In genomic region chr16:3919413-3919812, GRCh38 we compare ENCODE assay signal across 26 cellular contexts. TPM values are rescaled to one million over a fixed set of nuclear protein-coding genes. Genes with fewer than 3 reads are reported as not detected.
A peak's percentile ranks its signal among the peaks of the same experiment; 100 is the strongest.
DNase-seq lines count a peak whose midpoint lies in the region; ATAC-seq, FAIRE-seq and TF ChIP-seq lines count a peak whose summit lies in the region.
"Had no signal": no experiment of that assay in that cellular context is flagged by ENCODE, and none has a peak within 500 bp of the region (broad histone marks: within the 10 kb centered on the region; RNA-seq: fewer than 3 reads in every experiment).

No MANE protein-coding gene starts in this region.

- H3K27ac ChIP-seq in HepG2 (ENCODE audit: extremely low read length, insufficient read depth, low read length) = no peak overlapping the region
- H3K27ac ChIP-seq in right lobe of liver = no peak overlapping the region
- no peak overlapping the region for H3K27ac ChIP-seq in sigmoid colon
- H3K27ac ChIP-seq: 22Rv1; A549; BLaER1 treated with 17β-estradiol and CSF1 and Interleukin-3, amounts not matched to agents 10 nM and 100 nM; C4-2B had no signal

- no peaks in the 10 kb centered on the region for H3K4me1 Mint-ChIP-seq in chondrocyte (ENCODE audit: low read depth)
- no peaks in the 10 kb centered on the region for H3K4me1 Mint-ChIP-seq in CD14-positive monocyte
- no peaks in the 10 kb centered on the region for H3K4me1 Mint-ChIP-seq in T-helper 2 cell treated with Interferon-gamma antibody and Interleukin-4, amounts not matched to agents 5 μg/mL and 100 μg/mL, for 36 hours (ENCODE audit: low read depth)
- H3K4me1 Mint-ChIP-seq: B cell; CD4-positive, alpha-beta memory T cell; CD4-positive, CD25-positive, alpha-beta regulatory T cell; CD8-positive, alpha-beta memory T cell had no signal

- H3K27me3 ChIP-seq in HepG2 (ENCODE audit: control insufficient read depth in 1 of 2, insufficient read depth in 2 of 2, low read length in 2 of 2) (peaks cover 4 to 28% of the 10 kb centered on the region in 2 experiments; a peak in 3 of 5 replicates), right lobe of liver (no peaks in the 10 kb centered on the region), sigmoid colon (peaks cover 0 to 7% (median 0%) of the 10 kb centered on the region in 3 donors)
- H3K27me3 ChIP-seq: BLaER1 treated with 17β-estradiol and CSF1 and Interleukin-3, amounts not matched to agents 10 nM and 100 nM had no signal

- intact Hi-C loops in HepG2 (cut with micrococcal nuclease; ENCODE audit: unreplicated experiment) (no loop called here), right lobe of liver (cut with DNase I) (no loop called here), sigmoid colon (cut with DNase I) (no loop called here), CD14-positive monocyte (cut with micrococcal nuclease) (no loop called here)

- H3K27ac Mint-ChIP-seq in chondrocyte (ENCODE audit: unreplicated experiment) (no peak overlapping the region), CD14-positive monocyte (peak overlapping the region in 1 of 7 donors; percentile 5)
- no peak overlapping the region for H3K27ac Mint-ChIP-seq in T-helper 2 cell treated with Interferon-gamma antibody and Interleukin-4, amounts not matched to agents 5 μg/mL and 100 μg/mL, for 36 hours
- H3K27ac Mint-ChIP-seq: B cell; CD4-positive, CD25-positive, alpha-beta regulatory T cell; CD8-positive, alpha-beta memory T cell had no signal

- ATAC-seq in HepG2 = no peak
- no peak for ATAC-seq in right lobe of liver
- ATAC-seq: A549 had no signal

- H3K79me2 ChIP-seq in HepG2 (ENCODE audit: insufficient read depth, low read length) = no peaks in the 10 kb centered on the region

- TF ChIP-seq POLR2A in HepG2 (IDR thresholded peaks at IDR 0.05; ENCODE audit: insufficient read depth in 1 of 2, low read depth in 2 of 2, low read length in 2 of 2) (no peak), right lobe of liver (IDR thresholded peaks at IDR 0.05) (no peak), sigmoid colon (IDR thresholded peaks at IDR 0.05) (no peak)

- POLR2A ChIA-PET in HepG2 (lab: Yijun Ruan, JAX) = no interaction called here

- H3K4me3 ChIP-seq in HepG2 (replicated peaks in 1 of 3; ENCODE audit: insufficient read depth in 1 of 3, low read depth in 2 of 3, low read length in 3 of 3) (no peak overlapping the region), right lobe of liver (no peak overlapping the region), sigmoid colon (no peak overlapping the region)
- H3K4me3 ChIP-seq: A549; BLaER1 treated with 17β-estradiol and CSF1 and Interleukin-3, amounts not matched to agents 10 nM and 100 nM had no signal

- H3K9me3 Mint-ChIP-seq in chondrocyte (ENCODE audit: low read depth) (peaks cover 9% of the 10 kb centered on the region), CD14-positive monocyte (peaks cover 13 to 26% (median 22%) of the 10 kb centered on the region in 7 donors)
- peaks cover 11% of the 10 kb centered on the region for H3K9me3 Mint-ChIP-seq in T-helper 2 cell treated with Interferon-gamma antibody and Interleukin-4, amounts not matched to agents 5 μg/mL and 100 μg/mL, for 36 hours

- no peaks in the 10 kb centered on the region for H3K4me1 ChIP-seq in HepG2 (ENCODE audit: insufficient read depth, low read length)
- no peaks in the 10 kb centered on the region for H3K4me1 ChIP-seq in right lobe of liver
- H3K4me1 ChIP-seq in sigmoid colon = no peaks in the 10 kb centered on the region
- H3K4me1 ChIP-seq: A549; BLaER1 treated with 17β-estradiol and CSF1 and Interleukin-3, amounts not matched to agents 10 nM and 100 nM had no signal

- TF ChIP-seq EP300 in HepG2 (IDR thresholded peaks at IDR 0.05; ENCODE audit: low read depth in 2 of 2, low read length in 2 of 2) (no peak), HepG2 (CRISPR knock-in tag; IDR thresholded peaks at IDR 0.05; ENCODE audit: borderline replicate concordance) (no peak), sigmoid colon (IDR thresholded peaks at IDR 0.05) (no peak)

- H4K20me1 ChIP-seq in HepG2 (ENCODE audit: insufficient read depth, low read length) = no peaks in the 10 kb centered on the region
- H4K20me1 ChIP-seq: BLaER1 treated with 17β-estradiol and CSF1 and Interleukin-3, amounts not matched to agents 10 nM and 100 nM had no signal

- H3K36me3 ChIP-seq in HepG2 (replicated peaks in 1 of 2; ENCODE audit: control insufficient read depth in 1 of 2, insufficient read depth in 2 of 2, low read length in 2 of 2) (no peaks in the 10 kb centered on the region), right lobe of liver (no peaks in the 10 kb centered on the region), sigmoid colon (no peaks in the 10 kb centered on the region)

- H3K36me3 Mint-ChIP-seq in chondrocyte (ENCODE audit: low read depth) (peaks cover 7% of the 10 kb centered on the region), CD14-positive monocyte (no peaks in the 10 kb centered on the region)
- no peaks in the 10 kb centered on the region for H3K36me3 Mint-ChIP-seq in T-helper 2 cell treated with Interferon-gamma antibody and Interleukin-4, amounts not matched to agents 5 μg/mL and 100 μg/mL, for 36 hours (ENCODE audit: low read depth)
- H3K36me3 Mint-ChIP-seq: CD4-positive, CD25-positive, alpha-beta regulatory T cell had no signal

- no peak overlapping the region for H3K4me3 Mint-ChIP-seq in chondrocyte (ENCODE audit: unreplicated experiment)
- H3K4me3 Mint-ChIP-seq in CD14-positive monocyte = no peak overlapping the region
- H3K4me3 Mint-ChIP-seq in T-helper 2 cell treated with Interferon-gamma antibody and Interleukin-4, amounts not matched to agents 5 μg/mL and 100 μg/mL, for 36 hours = no peak overlapping the region
- H3K4me3 Mint-ChIP-seq: B cell; CD4-positive, alpha-beta memory T cell; CD4-positive, CD25-positive, alpha-beta regulatory T cell; CD8-positive, alpha-beta memory T cell had no signal

- in situ Hi-C loops in HepG2 (cut with HindIII; ENCODE audit: extremely low pct_ligation_motif_present, low pct_unique_long_range_greater_than_20kb) = no loop called here

- no peak for TF ChIP-seq CTCF in HepG2 (CRISPR knock-in tag; IDR thresholded peaks at IDR 0.05)
- TF ChIP-seq CTCF in right lobe of liver (IDR thresholded peaks at IDR 0.05) = no peak
- no peak for TF ChIP-seq CTCF in chondrocyte (IDR thresholded peaks at IDR 0.05)
- no peak for TF ChIP-seq CTCF in sigmoid colon (IDR thresholded peaks at IDR 0.05)
- TF ChIP-seq CTCF in CD14-positive monocyte (IDR thresholded peaks at IDR 0.05) = no peak

- WGBS in HepG2 (ENCODE audit: low lambda C conversion rate) = 63% methylated on average over 6 of the region's 6 CpGs
- 83% methylated on average over 6 of the region's 6 CpGs for whole genome bisulfite sequencing in right lobe of liver (ENCODE audit: insufficient coverage, low coverage, low lambda C conversion rate, missing lambda C conversion rate)
- 79 to 86% methylated on average over 6 of the region's 6 CpGs for WGBS in sigmoid colon, 2 donors

- BruUV-seq in HepG2 (replicated peaks; lab: Mats Ljungman, UMichigan) = no TSS peak

- peaks cover 11% of the 10 kb centered on the region; the same call in 1 of the 2 replicates for H3K9me3 ChIP-seq in HepG2 (ENCODE audit: low read length)
- no peaks in the 10 kb centered on the region for H3K9me3 ChIP-seq in right lobe of liver
- H3K9me3 ChIP-seq in sigmoid colon = peaks cover 0 to 10% (median 3%) of the 10 kb centered on the region in 4 donors

- DNase-seq in HepG2 (ENCODE audit: low spot score) = no peak
- no peak for DNase-seq in right lobe of liver
- DNase-seq in chondrocyte (ENCODE audit: low spot score) = peak; percentile 18
- DNase-seq in sigmoid colon = peak; percentile 21
- no peak for DNase-seq in CD14-positive monocyte (ENCODE audit: low spot score)
- DNase-seq in GM03348 (ENCODE audit: low spot score) = no peak
- DNase-seq in T-helper 2 cell treated with Interferon-gamma antibody and Interleukin-4, amounts not matched to agents 5 μg/mL and 100 μg/mL, for 36 hours (ENCODE audit: low spot score) = no peak
- DNase-seq: AML-193; CD4-positive, alpha-beta memory T cell; CD4-positive, CD25-positive, alpha-beta regulatory T cell; CD8-positive, alpha-beta memory T cell; COR-L47; DMS 273 treated with DMSO at 0.1 percent for 48 hours; DMS153; DMS53; DMS79; DND-41; EL; GDM1 had no signal

- H3K4me2 ChIP-seq in HepG2 (ENCODE audit: low read depth, low read length) = no peak overlapping the region
- H3K4me2 ChIP-seq: A549; BLaER1 treated with 17β-estradiol and CSF1 and Interleukin-3, amounts not matched to agents 10 nM and 100 nM had no signal

- TF ChIP-seq RAD21 in HepG2 (CRISPR knock-in tag; IDR thresholded peaks at IDR 0.05) = no peak

- H3K27me3 Mint-ChIP-seq in chondrocyte (ENCODE audit: low read depth) (peaks cover 3% of the 10 kb centered on the region), CD14-positive monocyte (ENCODE audit: low read depth in 3 of 3) (peaks cover 7 to 20% (median 11%) of the 10 kb centered on the region in 3 donors)
- no peaks in the 10 kb centered on the region for H3K27me3 Mint-ChIP-seq in T-helper 2 cell treated with Interferon-gamma antibody and Interleukin-4, amounts not matched to agents 5 μg/mL and 100 μg/mL, for 36 hours (ENCODE audit: low read depth)

- no peak for FAIRE-seq in HepG2 (lab: Jason Lieb, UNC)
- FAIRE-seq: A549, GM12891, GM19239 had no signal

- H3K9ac ChIP-seq in HepG2 (ENCODE audit: insufficient read depth, low read depth, low read length) = no peak overlapping the region
- H3K9ac ChIP-seq: BLaER1 treated with 17β-estradiol and CSF1 and Interleukin-3, amounts not matched to agents 10 nM and 100 nM had no signal

- CTCF ChIA-PET in HepG2 (lab: Yijun Ruan, JAX; ENCODE audit: low intra/inter-chr PET ratio, low total read pairs) = no interaction called here

- H2AFZ ChIP-seq in HepG2 (ENCODE audit: low read length) = no peak overlapping the region

RNA-seq across cellular contexts. Expression of gene CREBBP, which starts 38.9 kb away (rescaled TPM):
- total RNA-seq in HepG2 (2016; rRNA removed; fragmentation: Illumina TruSeq; extraction: Trizol) (9.6 and 10.4 TPM in 2 replicates), right lobe of liver (10 to 100 TPM; 18.1 to 39.8 (median 29.2) TPM), chondrocyte (59.2 to 64.0 TPM (median 60.7 TPM) in 3 replicates), sigmoid colon (10 to 100 TPM; 39.5 to 85.3 (median 46.4) TPM)
- total RNA-seq in HepG2 (2016; cell fraction: cytosol; rRNA removed; fragmentation: Illumina TruSeq; extraction: Trizol; ENCODE audit: low read depth) = 21.4 and 21.7 TPM in 2 replicates
- total RNA-seq in HepG2 (2016; cell fraction: insoluble cytoplasmic fraction; rRNA removed; fragmentation: Illumina TruSeq; extraction: Trizol) = 8.9 and 11.4 TPM in 2 replicates
- total RNA-seq in HepG2 (2016; cell fraction: membrane; rRNA removed; fragmentation: Illumina TruSeq; extraction: Trizol) = 11.2 TPM in 2 replicates
- 22.2 and 24.6 TPM in 2 replicates for total RNA-seq in HepG2 (2016; cell fraction: nucleus; rRNA removed; fragmentation: Illumina TruSeq; extraction: Trizol)
- polyA plus RNA-seq in HepG2 (2011; rRNA removed) (5.3 and 5.6 TPM in 2 replicates), sigmoid colon (10 to 100 TPM in 1 of 3 donors, 1 to 10 TPM in 2; 5.4 to 29.2 (median 7.4) TPM), CD14-positive monocyte (1 to 10 TPM; 2.1 to 6.2 TPM)
- polyA plus RNA-seq in HepG2 (2011; cell fraction: cytosol; rRNA removed) = 2.9 and 3.6 TPM in 2 replicates
- polyA plus RNA-seq in HepG2 (2011; cell fraction: nucleus; rRNA removed) = 14.4 and 16.2 TPM in 2 replicates
- polyA plus RNA-seq in HepG2 (2012) = 18.0 and 18.4 TPM in 2 replicates
- polyA plus RNA-seq in HepG2 (2016; cell fraction: cytosol; fragmentation: Illumina TruSeq; extraction: Trizol; ENCODE audit: low read depth) = 0.49 and 1.1 TPM in 2 replicates
- 8.4 and 12.7 TPM in 2 replicates for polyA plus RNA-seq in HepG2 (2016; cell fraction: insoluble cytoplasmic fraction; fragmentation: Illumina TruSeq; extraction: Trizol; ENCODE audit: low read depth)
- 1.4 and 1.6 TPM in 2 replicates for polyA plus RNA-seq in HepG2 (2016; cell fraction: membrane; fragmentation: Illumina TruSeq; extraction: Trizol; ENCODE audit: low read depth)
- 29.7 and 36.9 TPM in 2 replicates for polyA plus RNA-seq in HepG2 (2016; cell fraction: nucleus; fragmentation: Illumina TruSeq; extraction: Trizol; ENCODE audit: insufficient read depth, low read depth)
- 22.8 and 23.5 TPM in 2 replicates for polyA minus RNA-seq in HepG2 (2011; rRNA and poly(A)+ RNA removed; ENCODE audit: low replicate concordance)
- polyA minus RNA-seq in HepG2 (2011; cell fraction: cytosol; rRNA and poly(A)+ RNA removed) = 22.0 and 23.0 TPM in 2 replicates
- polyA minus RNA-seq in HepG2 (2011; cell fraction: nucleus; rRNA and poly(A)+ RNA removed) = 37.7 and 49.0 TPM in 2 replicates

Comparison
In these comparisons a context has a peak if more than half of its experiments do, and no peak if none do; other contexts are left out.
1. DNase-seq: peak in chondrocyte (single experiment) and sigmoid colon (single experiment); none in HepG2 (single experiment), right lobe of liver (0 of 3), CD14-positive monocyte (single experiment), GM03348 (single experiment) and T-helper 2 cell treated with Interferon-gamma antibody and Interleukin-4, amounts not matched to agents 5 μg/mL and 100 μg/mL, for 36 hours (single experiment).